ENCODE assay signal across 9 cellular contexts in genomic region chr11:43923327-43924111, GRCh38. TPM values are rescaled to one million over a fixed set of nuclear protein-coding genes. Genes with fewer than 3 reads are reported as not detected.
DNase-seq lines count a peak whose midpoint lies in the region; ATAC-seq and TF ChIP-seq lines count a peak whose summit lies in the region.
"Had no signal": no experiment of that assay in that cellular context is flagged by ENCODE, and none has a peak within 500 bp of the region (broad histone marks: within the 10 kb centered on the region; RNA-seq: fewer than 3 reads in every experiment).

No MANE protein-coding gene starts in this region.

- H3K27me3 ChIP-seq in NT2/D1 (ENCODE audit: insufficient read depth, insufficient read length) (no peaks in the 10 kb centered on the region), tibial artery (no peaks in the 10 kb centered on the region)

- H3K4me3 Mint-ChIP-seq in mesothelial cell of epicardium, result no peak overlapping the region

- TF ChIP-seq CTCF in mesothelial cell of epicardium (IDR thresholded peaks at IDR 0.05; ENCODE audit: unreplicated experiment) (no peak), tibial artery (IDR thresholded peaks at IDR 0.05) (no peak)

- peaks cover 11% of the 10 kb centered on the region for H3K36me3 Mint-ChIP-seq in mesothelial cell of epicardium

- H3K9me3 ChIP-seq in NT2/D1 (ENCODE audit: insufficient read depth, low read length), result no peaks in the 10 kb centered on the region
- no peaks in the 10 kb centered on the region for H3K9me3 ChIP-seq in tibial artery

- intact Hi-C loops in tibial artery (cut with DNase I; ENCODE audit: low total_unique reads), result loop anchor here (2.0 kb wide), 1 partner anchor 21 kb away; no protein-coding TSS in a partner anchor

- no peaks in the 10 kb centered on the region for H3K27me3 Mint-ChIP-seq in mesothelial cell of epicardium (ENCODE audit: low read depth)

- no peak for DNase-seq in NT2/D1 (ENCODE audit: low read depth, low spot score)
- no peak for DNase-seq in epithelial cell of prostate (ENCODE audit: low read depth, low spot score)
- no peak for DNase-seq in mesothelial cell of epicardium (ENCODE audit: low spot score in 2 of 2, unreplicated experiment in 2 of 2)
- peak; percentile 84 to 91 for DNase-seq in tibial artery
- DNase-seq in epidermal melanocyte (ENCODE audit: insufficient read length, low spot score), result no peak
- DNase-seq in NCI-H146 treated with DMSO at 0.1 percent for 48 hours (lab: John Stamatoyannopoulos, UW; ENCODE audit: unreplicated experiment), result no peak
- no peak for DNase-seq in HuH-7 (ENCODE audit: low spot score)

- peaks cover 48% of the 10 kb centered on the region for H3K4me1 ChIP-seq in NT2/D1 (ENCODE audit: insufficient read depth, insufficient read length)
- H3K4me1 ChIP-seq in tibial artery, result peaks cover 0 to 88% (median 71%) of the 10 kb centered on the region in 4 donors

- H3K9me3 Mint-ChIP-seq in mesothelial cell of epicardium, result no peaks in the 10 kb centered on the region

- H3K36me3 ChIP-seq in NT2/D1 (ENCODE audit: insufficient read depth, insufficient read length, low read length) (peaks cover 29% of the 10 kb centered on the region), tibial artery (peaks cover 0 to 20% (median 0%) of the 10 kb centered on the region in 3 donors)

- peak overlapping the region; percentile 29 for H3K27ac ChIP-seq in epithelial cell of prostate
- H3K27ac ChIP-seq in tibial artery, result peak overlapping the region; percentile 95 to 98
- H3K27ac ChIP-seq: SK-N-MC had no signal

- peak overlapping the region; percentile 47 for H3K9ac ChIP-seq in NT2/D1 (ENCODE audit: insufficient read length, low read depth)

- peak overlapping the region; percentile 64 for H3K27ac Mint-ChIP-seq in mesothelial cell of epicardium

- ATAC-seq in GM18861 (IDR thresholded peaks at IDR 0.05; ENCODE audit: unreplicated experiment), result no peak

- peaks cover 16% of the 10 kb centered on the region for H3K4me1 Mint-ChIP-seq in mesothelial cell of epicardium

- H3K4me3 ChIP-seq in NT2/D1 (ENCODE audit: insufficient read length, low read depth) (no peak overlapping the region), tibial artery (peak overlapping the region in 1 of 2 donors; percentile 7)
- H3K4me3 ChIP-seq: SK-N-MC had no signal

RNA-seq across cellular contexts. Expression of gene C11orf96, which starts 18.9 kb away (rescaled TPM):
- 2.1 to 2.6 TPM (median 2.4 TPM) in 3 replicates for total RNA-seq in mesothelial cell of epicardium

RNA-seq across cellular contexts. Expression of gene ALKBH3, which starts 42.9 kb away (rescaled TPM):
- total RNA-seq in mesothelial cell of epicardium, result 24.3 to 29.2 TPM (median 26.8 TPM) in 3 replicates

Comparison
In these comparisons a context has a peak if more than half of its experiments do, and no peak if none do; other contexts are left out.
1. DNase-seq: peak in tibial artery (2 of 2); none in NT2/D1 (single experiment), epithelial cell of prostate (single experiment), mesothelial cell of epicardium (0 of 2), epidermal melanocyte (single experiment), NCI-H146 treated with DMSO at 0.1 percent for 48 hours (single experiment) and HuH-7 (single experiment).